25 cellular contexts compared by ENCODE assay signal in the genomic region with DNA sequence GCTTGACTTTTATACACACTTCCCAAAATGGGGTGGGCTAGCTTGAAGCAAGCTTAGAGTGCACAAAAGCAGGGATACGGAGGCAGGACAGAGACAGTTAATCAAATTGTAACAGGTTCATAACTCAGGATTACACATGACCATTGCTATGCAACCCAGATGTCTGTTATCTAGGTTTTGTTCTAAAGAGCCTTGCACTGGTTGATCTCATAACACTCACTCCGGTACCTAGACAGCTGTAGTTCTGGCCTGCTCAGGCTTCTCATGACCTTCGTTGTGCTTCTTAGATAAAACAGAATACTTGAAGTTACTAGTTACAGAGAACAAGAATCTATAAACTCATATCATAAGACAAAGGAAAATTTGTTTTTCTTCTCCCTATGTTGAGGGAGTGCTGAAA.
DNase-seq lines count a peak whose midpoint lies in the region; ATAC-seq lines count a peak whose summit lies in the region.
"Had no signal": no experiment of that assay in that cellular context is flagged by ENCODE, and none has a peak within 500 bp of the region (broad histone marks: within the 10 kb centered on the region; RNA-seq: fewer than 3 reads in every experiment).

No MANE protein-coding gene starts in this region.

- H3K36me3 ChIP-seq in CD4-positive, alpha-beta memory T cell (ENCODE audit: insufficient read depth, low read length): no peaks in the 10 kb centered on the region
- no peaks in the 10 kb centered on the region; the same call in 1 of the 2 replicates for H3K36me3 ChIP-seq in SK-N-MC (ENCODE audit: insufficient read depth, low read length)
- H3K36me3 ChIP-seq in naive thymus-derived CD4-positive, alpha-beta T cell (ENCODE audit: control insufficient read depth in 2 of 3, insufficient read depth in 3 of 3, low read length in 3 of 3): no peaks in the 10 kb centered on the region
- H3K36me3 ChIP-seq: SJCRH30 had no signal

- H3K4me3 ChIP-seq in CD4-positive, alpha-beta memory T cell (ENCODE audit: low read length in 2 of 2): no peak overlapping the region
- H3K4me3 ChIP-seq in SK-N-MC: no peak overlapping the region
- H3K4me3 ChIP-seq in naive thymus-derived CD4-positive, alpha-beta T cell (ENCODE audit: low read length): no peak overlapping the region
- H3K4me3 ChIP-seq: GM12878, SJCRH30 had no signal

- no peak overlapping the region for H3K9ac ChIP-seq in SK-N-MC (ENCODE audit: insufficient read length)

- peak; percentile 40 for DNase-seq in activated CD4-positive, alpha-beta T cell treated with anti-CD3 and anti-CD28 coated beads, Interleukin-2, amount 10 ng/mL, durations not matched to agents 24 days and 14 days
- no peak for DNase-seq in activated CD4-positive, alpha-beta T cell treated with anti-CD3 and anti-CD28 coated beads for 4 hours
- no peak for DNase-seq in CD4-positive, alpha-beta memory T cell
- DNase-seq in SK-N-MC (ENCODE audit: low read depth, low spot score) (no peak), SHP77 treated with DMSO at 0.1 percent for 48 hours (lab: John Stamatoyannopoulos, UW) (no peak), HuH-7.5 (ENCODE audit: low spot score) (no peak)
- DNase-seq in naive thymus-derived CD4-positive, alpha-beta T cell: no peak
- DNase-seq in stimulated activated naive CD4-positive, alpha-beta T cell treated with Interleukin-2 at 50 U/mL for 16 hours (lab: John Stamatoyannopoulos, UW): no peak
- DNase-seq: COR-L47; DMS53; EL; GDM1; HCEC 1CT; Kasumi-1; NCI-H1105 treated with DMSO at 0.1 percent for 48 hours; NCI-H2029; NCI-H446; NCI-H526; NK-92 treated with Interleukin-12 subunit alpha and Interleukin-12 subunit beta, amount 100 ng/mL, for 24 hours; PC-3; SJCRH30 had no signal

- POLR2A ChIA-PET in CD4-positive, alpha-beta memory T cell (lab: Charles Lee; ENCODE audit: partially characterized antibody): interaction anchor here (2.1 kb wide), 1 partner anchor 19 kb away, joined by 7 read pairs; no protein-coding TSS in a partner anchor
- POLR2A ChIA-PET in naive thymus-derived CD4-positive, alpha-beta T cell (lab: Charles Lee): interaction anchor here (1.6 kb wide), 1 partner anchor 40 kb away, joined by 8 read pairs; no protein-coding TSS in a partner anchor

- no peaks in the 10 kb centered on the region for H3K9me3 Mint-ChIP-seq in activated CD4-positive, alpha-beta T cell treated with anti-CD3 and anti-CD28 coated beads, Interleukin-2, amount 10 ng/mL, durations not matched to agents 24 days and 14 days
- H3K9me3 Mint-ChIP-seq in CD4-positive, alpha-beta memory T cell: no peaks in the 10 kb centered on the region
- no peaks in the 10 kb centered on the region for H3K9me3 Mint-ChIP-seq in naive thymus-derived CD4-positive, alpha-beta T cell

- H3K27me3 Mint-ChIP-seq in activated CD4-positive, alpha-beta T cell treated with anti-CD3 and anti-CD28 coated beads, Interleukin-2, amount 10 ng/mL, durations not matched to agents 24 days and 14 days: peaks cover 21% of the 10 kb centered on the region
- no peaks in the 10 kb centered on the region for H3K27me3 Mint-ChIP-seq in CD4-positive, alpha-beta memory T cell
- peaks cover 0 to 37% (median 0%) of the 10 kb centered on the region in 5 donors for H3K27me3 Mint-ChIP-seq in naive thymus-derived CD4-positive, alpha-beta T cell

- H3K27ac Mint-ChIP-seq in activated CD4-positive, alpha-beta T cell treated with anti-CD3 and anti-CD28 coated beads, Interleukin-2, amount 10 ng/mL, durations not matched to agents 24 days and 14 days: no peak overlapping the region
- peak overlapping the region in 5 of 7 donors; percentile 38 to 97 (median 86) for H3K27ac Mint-ChIP-seq in CD4-positive, alpha-beta memory T cell
- peak overlapping the region in 8 of 9 donors; percentile 90 to 98 (median 95) for H3K27ac Mint-ChIP-seq in naive thymus-derived CD4-positive, alpha-beta T cell
- H3K27ac Mint-ChIP-seq: B cell had no signal

- ATAC-seq in naive thymus-derived CD4-positive, alpha-beta T cell: no peak
- ATAC-seq: PC-3 had no signal

- no peaks in the 10 kb centered on the region for H3K36me3 Mint-ChIP-seq in activated CD4-positive, alpha-beta T cell treated with anti-CD3 and anti-CD28 coated beads, Interleukin-2, amount 10 ng/mL, durations not matched to agents 24 days and 14 days (ENCODE audit: low read depth)
- H3K36me3 Mint-ChIP-seq in CD4-positive, alpha-beta memory T cell: no peaks in the 10 kb centered on the region
- peaks cover 0 to 4% (median 0%) of the 10 kb centered on the region in 5 donors for H3K36me3 Mint-ChIP-seq in naive thymus-derived CD4-positive, alpha-beta T cell

- peaks cover 59% of the 10 kb centered on the region for H3K4me1 Mint-ChIP-seq in activated CD4-positive, alpha-beta T cell treated with anti-CD3 and anti-CD28 coated beads, Interleukin-2, amount 10 ng/mL, durations not matched to agents 24 days and 14 days
- peaks cover 57 to 87% (median 74%) of the 10 kb centered on the region in 4 donors for H3K4me1 Mint-ChIP-seq in CD4-positive, alpha-beta memory T cell
- peaks cover 43 to 96% (median 89%) of the 10 kb centered on the region in 7 donors for H3K4me1 Mint-ChIP-seq in naive thymus-derived CD4-positive, alpha-beta T cell

- H3K27ac ChIP-seq in CD4-positive, alpha-beta memory T cell (ENCODE audit: low read depth, low read length): no peak overlapping the region
- peak overlapping the region; percentile 53; the same call in 1 of the 2 replicates for H3K27ac ChIP-seq in SK-N-MC
- no peak overlapping the region for H3K27ac ChIP-seq in naive thymus-derived CD4-positive, alpha-beta T cell (ENCODE audit: low read depth, low read length)
- H3K27ac ChIP-seq: 22Rv1, C4-2B, SJCRH30 had no signal

- peaks cover 87% of the 10 kb centered on the region for H3K4me1 ChIP-seq in CD4-positive, alpha-beta memory T cell (ENCODE audit: insufficient read depth, low read length)
- H3K4me1 ChIP-seq in naive thymus-derived CD4-positive, alpha-beta T cell (ENCODE audit: control insufficient read depth in 2 of 2, insufficient read depth in 2 of 2, low read length in 2 of 2): peaks cover 53 to 81% of the 10 kb centered on the region in 2 donors
- H3K4me1 ChIP-seq: SJCRH30 had no signal

- CTCF ChIA-PET in CD4-positive, alpha-beta memory T cell (lab: Charles Lee; ENCODE audit: partially characterized antibody): interaction anchor here (1.1 to 5.7 kb wide), 11 partner anchors 8 to 72 kb away, joined by 3 to 52 read pairs (median 21); no protein-coding TSS in a partner anchor
- CTCF ChIA-PET in naive thymus-derived CD4-positive, alpha-beta T cell (lab: Charles Lee): interaction anchor here (0.5 to 4.9 kb wide), 9 partner anchors 8 to 91 kb away, joined by 3 to 46 read pairs (median 5); no protein-coding TSS in a partner anchor

- no peaks in the 10 kb centered on the region for H3K27me3 ChIP-seq in CD4-positive, alpha-beta memory T cell (ENCODE audit: insufficient read depth, low read length)
- no peaks in the 10 kb centered on the region for H3K27me3 ChIP-seq in naive thymus-derived CD4-positive, alpha-beta T cell (ENCODE audit: control insufficient read depth in 2 of 2, insufficient read depth in 2 of 2, low read length in 2 of 2)

- intact Hi-C loops in activated CD4-positive, alpha-beta T cell treated with anti-CD3 and anti-CD28 coated beads, Interleukin-2, amount 10 ng/mL, durations not matched to agents 24 days and 14 days (cut with micrococcal nuclease): loop anchor here (5.0 kb wide), 1 partner anchor 37 kb away; no protein-coding TSS in a partner anchor
- intact Hi-C loops in CD4-positive, alpha-beta memory T cell (cut with micrococcal nuclease): loop anchor here (2.0 kb wide), 2 partner anchors 13 to 49 kb away; no protein-coding TSS in a partner anchor
- intact Hi-C loops in naive thymus-derived CD4-positive, alpha-beta T cell (cut with micrococcal nuclease): loop anchor here (2.0 to 10.0 kb wide), 3 partner anchors 15 to 235 kb away; no protein-coding TSS in a partner anchor

- H3K9me3 ChIP-seq in CD4-positive, alpha-beta memory T cell (ENCODE audit: control insufficient read depth in 1 of 2, low read length in 2 of 2): no peaks in the 10 kb centered on the region
- H3K9me3 ChIP-seq in SK-N-MC (ENCODE audit: low read depth, low read length): no peaks in the 10 kb centered on the region
- no peaks in the 10 kb centered on the region for H3K9me3 ChIP-seq in naive thymus-derived CD4-positive, alpha-beta T cell (ENCODE audit: control insufficient read depth in 2 of 3, low read length in 3 of 3)
- H3K9me3 ChIP-seq: SJCRH30 had no signal

- H3K4me3 Mint-ChIP-seq in activated CD4-positive, alpha-beta T cell treated with anti-CD3 and anti-CD28 coated beads, Interleukin-2, amount 10 ng/mL, durations not matched to agents 24 days and 14 days: no peak overlapping the region
- H3K4me3 Mint-ChIP-seq in CD4-positive, alpha-beta memory T cell: no peak overlapping the region
- peak overlapping the region in 3 of 10 donors; percentile 18 to 88 (median 77) for H3K4me3 Mint-ChIP-seq in naive thymus-derived CD4-positive, alpha-beta T cell
- H3K4me3 Mint-ChIP-seq: B cell had no signal
